8 cellular contexts compared by ENCODE assay signal in the genomic region with DNA sequence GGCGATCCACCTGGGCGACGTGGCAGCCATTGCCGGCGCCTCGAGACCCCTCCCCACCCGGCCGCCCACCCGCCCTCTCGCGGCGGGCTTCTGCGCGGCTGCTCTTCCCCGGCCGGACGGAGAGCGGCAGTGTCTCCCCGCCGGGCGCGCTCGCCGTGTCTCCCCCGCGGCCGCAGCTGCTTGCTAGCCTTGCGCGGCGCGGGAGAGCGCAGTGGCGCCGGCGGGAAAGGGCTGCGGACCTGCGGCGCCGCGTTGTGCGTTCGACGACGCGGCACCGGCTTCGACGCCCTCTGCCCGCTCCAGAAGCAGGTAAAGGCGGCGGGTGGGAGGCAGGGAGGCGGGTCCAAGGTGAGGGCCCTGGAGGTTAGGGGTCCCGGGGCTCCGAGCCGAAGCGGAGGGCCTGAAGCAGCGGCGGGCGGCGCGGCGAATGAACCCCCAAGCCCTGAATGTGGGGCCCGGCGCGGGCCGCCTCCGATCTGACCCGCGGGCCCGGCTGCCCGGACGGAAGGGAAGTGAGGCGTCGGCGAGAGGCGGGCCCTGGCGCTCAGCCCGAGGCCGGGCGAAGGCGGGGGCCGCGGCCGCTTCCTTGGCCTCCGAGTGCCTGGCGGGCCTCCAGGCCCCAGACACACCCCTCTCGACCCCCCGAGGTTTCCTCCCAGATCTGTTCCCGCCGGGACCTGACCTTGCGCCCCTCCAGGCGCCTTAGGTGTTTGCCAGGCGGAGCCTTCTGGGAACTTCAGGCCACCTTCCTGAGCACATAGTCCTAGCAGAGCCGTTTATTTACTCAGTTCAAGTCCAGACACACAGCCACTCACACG.
DNase-seq lines count a peak whose midpoint lies in the region; ATAC-seq and TF ChIP-seq lines count a peak whose summit lies in the region.

A gene (plus strand): TSS at position 129 of the 818 bp plus-strand sequence. CDS start 40,491 bp downstream, outside the sequence.

- H3K4me1 Mint-ChIP-seq in central memory CD8-positive, alpha-beta T cell = peaks cover 31% of the 10 kb centered on the region

- peak within 1 kb of the TSS; percentile 80 for H3K4me3 ChIP-seq in AG04449 (ENCODE audit: low read depth, low read length)

- TF ChIP-seq CTCF in AG04449 (IDR thresholded peaks at IDR 0.05; ENCODE audit: insufficient read depth, low read length, missing control alignments) = peak; percentile 88

- CTCF ChIA-PET in AG04449 (lab: Yijun Ruan, JAX) = interaction anchor here (0.9 to 3.8 kb wide), 15 partner anchors 10 to 588 kb away, joined by 3 to 25 read pairs (median 6); no protein-coding TSS in a partner anchor

- peaks cover 27% of the 10 kb centered on the region for H3K36me3 Mint-ChIP-seq in central memory CD8-positive, alpha-beta T cell (ENCODE audit: insufficient read depth)

- H3K27ac Mint-ChIP-seq in central memory CD8-positive, alpha-beta T cell (ENCODE audit: low read depth) = peak within 1 kb of the TSS; percentile 83

- peak within 1 kb of the TSS; percentile 95 for H3K4me3 Mint-ChIP-seq in central memory CD8-positive, alpha-beta T cell

- POLR2A ChIA-PET in AG04449 (lab: Yijun Ruan, JAX) = interaction anchor here (0.6 to 1.7 kb wide), 6 partner anchors 78 to 418 kb away, joined by 3 to 5 read pairs (median 4); a partner anchor contains a TSS

- H3K9me3 Mint-ChIP-seq in central memory CD8-positive, alpha-beta T cell = no peaks in the 10 kb centered on the region

- H3K27me3 Mint-ChIP-seq in central memory CD8-positive, alpha-beta T cell = no peaks in the 10 kb centered on the region

- DNase-seq in AG04449 (ENCODE audit: low read depth, low spot score) (no peak), NCI-H2227 treated with DMSO at 0.1 percent for 48 hours (lab: John Stamatoyannopoulos, UW) (peak; percentile 65), kidney glomerular epithelial cell (lab: John Stamatoyannopoulos, UW) (peak; percentile 80)
- peak; percentile 41 to 54 for DNase-seq in central memory CD8-positive, alpha-beta T cell (ENCODE audit: low spot score in 2 of 2)
- peak; percentile 53 to 66 for DNase-seq in stimulated activated CD4-positive, alpha-beta T cell treated with anti-CD3 and anti-CD28 coated beads, Interleukin-15, amount 100 ng/mL, for 48 hours (ENCODE audit: low read depth in 2 of 2)

- ATAC-seq in GM18867 (IDR thresholded peaks at IDR 0.05; ENCODE audit: unreplicated experiment) (peak; percentile 60), HG03139 (IDR thresholded peaks at IDR 0.05; ENCODE audit: unreplicated experiment) (peak; percentile 47)
- ATAC-seq in activated CD4-positive, CD25-positive, alpha-beta regulatory T cell treated with anti-CD3 and anti-CD28 coated beads, Interleukin-2, amount 50 U/mL, for 24 hours = peak; percentile 66 to 71
- ATAC-seq in central memory CD8-positive, alpha-beta T cell (replicated peaks; ENCODE audit: extremely low read depth, poor library complexity, severe bottlenecking) = peak; percentile 59
